In genomic region chr20:37511605-37512275, GRCh38 we compare ENCODE assay signal across 16 cellular contexts. TPM values are rescaled to one million over a fixed set of nuclear protein-coding genes. Genes with fewer than 3 reads are reported as not detected.
A peak's percentile ranks its signal among the peaks of the same experiment; 100 is the strongest.
DNase-seq lines count a peak whose midpoint lies in the region; ATAC-seq, FAIRE-seq and TF ChIP-seq lines count a peak whose summit lies in the region.
"Had no signal": no experiment of that assay in that cellular context is flagged by ENCODE, and none has a peak within 500 bp of the region (broad histone marks: within the 10 kb centered on the region; RNA-seq: fewer than 3 reads in every experiment).

No MANE protein-coding gene starts in this region.

- no peaks in the 10 kb centered on the region for H3K9me3 ChIP-seq in pancreas
- H3K9me3 ChIP-seq: body of pancreas had no signal

- no peak for TF ChIP-seq CTCF in RWPE1 (conservative IDR thresholded peaks at IDR 0.05; ENCODE audit: low read depth)
- TF ChIP-seq CTCF in omental fat pad (IDR thresholded peaks at IDR 0.05), result no peak
- no peak for TF ChIP-seq CTCF in pancreas (IDR thresholded peaks at IDR 0.05)

- no peak overlapping the region for H3K27ac Mint-ChIP-seq in activated naive CD8-positive, alpha-beta T cell treated with anti-CD3 and anti-CD28 coated beads, Interleukin-2, amount 50 U/mL, for 24 hours
- no peak overlapping the region for H3K27ac Mint-ChIP-seq in activated naive CD8-positive, alpha-beta T cell treated with anti-CD3 and anti-CD28 coated beads for 36 hours
- H3K27ac Mint-ChIP-seq in stimulated activated effector memory CD8-positive, alpha-beta T cell treated with anti-CD3 and anti-CD28 coated beads, Interleukin-12 subunit alpha, Interleukin-12 subunit beta, amount 100 ng/mL, for 72 hours, result peak overlapping the region; percentile 36
- H3K27ac Mint-ChIP-seq: activated T-helper 1 cell treated with anti-CD3 and anti-CD28 coated beads, Interleukin-12 subunit alpha, Interleukin-12 subunit beta, Interleukin-2, Interleukin-4 antibody, amounts not matched to agents 30 ng/mL and 10 ng/mL and 1 ng/mL, durations not matched to agents 14 hours and 24 hours and 36 hours; endodermal cell; type B pancreatic cell had no signal

- ATAC-seq in activated naive CD8-positive, alpha-beta T cell treated with anti-CD3 and anti-CD28 coated beads, Interleukin-2, amount 50 U/mL, for 24 hours, result peak; percentile 28
- peak; percentile 65 for ATAC-seq in stimulated activated effector memory CD8-positive, alpha-beta T cell treated with anti-CD3 and anti-CD28 coated beads, Interleukin-12 subunit alpha, Interleukin-12 subunit beta, amount 100 ng/mL, for 72 hours
- ATAC-seq in omental fat pad (ENCODE audit: low FRiP score) (no peak), pancreas (no peak)
- ATAC-seq: body of pancreas had no signal

- peaks cover 20% of the 10 kb centered on the region for H3K36me3 Mint-ChIP-seq in activated naive CD8-positive, alpha-beta T cell treated with anti-CD3 and anti-CD28 coated beads, Interleukin-2, amount 50 U/mL, for 24 hours (ENCODE audit: low read depth)
- H3K36me3 Mint-ChIP-seq in activated naive CD8-positive, alpha-beta T cell treated with anti-CD3 and anti-CD28 coated beads for 36 hours, result peaks cover 6% of the 10 kb centered on the region
- peaks cover 8% of the 10 kb centered on the region for H3K36me3 Mint-ChIP-seq in stimulated activated effector memory CD8-positive, alpha-beta T cell treated with anti-CD3 and anti-CD28 coated beads, Interleukin-12 subunit alpha, Interleukin-12 subunit beta, amount 100 ng/mL, for 72 hours

- no peaks in the 10 kb centered on the region for H3K27me3 Mint-ChIP-seq in activated naive CD8-positive, alpha-beta T cell treated with anti-CD3 and anti-CD28 coated beads, Interleukin-2, amount 50 U/mL, for 24 hours
- H3K27me3 Mint-ChIP-seq in activated naive CD8-positive, alpha-beta T cell treated with anti-CD3 and anti-CD28 coated beads for 36 hours, result no peaks in the 10 kb centered on the region
- H3K27me3 Mint-ChIP-seq: type B pancreatic cell had no signal

- no peaks in the 10 kb centered on the region for H3K27me3 ChIP-seq in pancreas
- H3K27me3 ChIP-seq: body of pancreas had no signal

- FAIRE-seq in pancreas (lab: Jason Lieb, UNC), result no peak

- no peaks in the 10 kb centered on the region for H3K9me3 Mint-ChIP-seq in activated naive CD8-positive, alpha-beta T cell treated with anti-CD3 and anti-CD28 coated beads, Interleukin-2, amount 50 U/mL, for 24 hours
- H3K9me3 Mint-ChIP-seq in activated naive CD8-positive, alpha-beta T cell treated with anti-CD3 and anti-CD28 coated beads for 36 hours, result no peaks in the 10 kb centered on the region
- no peaks in the 10 kb centered on the region for H3K9me3 Mint-ChIP-seq in stimulated activated effector memory CD8-positive, alpha-beta T cell treated with anti-CD3 and anti-CD28 coated beads, Interleukin-12 subunit alpha, Interleukin-12 subunit beta, amount 100 ng/mL, for 72 hours
- H3K9me3 Mint-ChIP-seq: activated T-helper 1 cell treated with anti-CD3 and anti-CD28 coated beads, Interleukin-12 subunit alpha, Interleukin-12 subunit beta, Interleukin-2, Interleukin-4 antibody, amounts not matched to agents 30 ng/mL and 10 ng/mL and 1 ng/mL, durations not matched to agents 14 hours and 24 hours and 36 hours; endodermal cell; type B pancreatic cell had no signal

- intact Hi-C loops in pancreas (cut with DNase I), result no loop called here

- H3K36me3 ChIP-seq in pancreas, result no peaks in the 10 kb centered on the region

- H3K4me3 ChIP-seq in pancreas, result no peak overlapping the region
- H3K4me3 ChIP-seq: body of pancreas had no signal

- CTCF ChIA-PET in RWPE1 (lab: Yijun Ruan, JAX), result interaction anchor here (0.6 to 1.1 kb wide), 2 partner anchors 14 to 33 kb away, joined by 3 to 5 read pairs; no protein-coding TSS in a partner anchor

- peaks cover 2% of the 10 kb centered on the region for H3K4me1 Mint-ChIP-seq in activated naive CD8-positive, alpha-beta T cell treated with anti-CD3 and anti-CD28 coated beads, Interleukin-2, amount 50 U/mL, for 24 hours
- H3K4me1 Mint-ChIP-seq in activated naive CD8-positive, alpha-beta T cell treated with anti-CD3 and anti-CD28 coated beads for 36 hours, result peaks cover 9% of the 10 kb centered on the region
- H3K4me1 Mint-ChIP-seq in stimulated activated effector memory CD8-positive, alpha-beta T cell treated with anti-CD3 and anti-CD28 coated beads, Interleukin-12 subunit alpha, Interleukin-12 subunit beta, amount 100 ng/mL, for 72 hours, result peaks cover 41% of the 10 kb centered on the region

- H3K4me1 ChIP-seq in pancreas, result no peaks in the 10 kb centered on the region
- H3K4me1 ChIP-seq: body of pancreas had no signal

- WGBS in pancreas, 2 donors, result 97 to 99% methylated on average over 6 of the region's 6 CpGs

- DNase-seq in activated naive CD8-positive, alpha-beta T cell treated with anti-CD3 and anti-CD28 coated beads, Interleukin-2, amount 50 U/mL, for 24 hours, result no peak
- DNase-seq in activated naive CD8-positive, alpha-beta T cell treated with anti-CD3 and anti-CD28 coated beads for 36 hours, result no peak
- no peak for DNase-seq in RWPE1 (ENCODE audit: low spot score)
- DNase-seq in fibroblast of peridontal ligament (ENCODE audit: extremely low read depth), result peak; percentile 89
- DNase-seq in stimulated activated effector memory CD8-positive, alpha-beta T cell treated with anti-CD3 and anti-CD28 coated beads, Interleukin-12 subunit alpha, Interleukin-12 subunit beta, amount 100 ng/mL, for 72 hours (ENCODE audit: low spot score in 2 of 2), result no peak
- no peak for DNase-seq in LoVo (ENCODE audit: low spot score)
- DNase-seq in omental fat pad (ENCODE audit: low spot score), result no peak
- no peak for DNase-seq in pancreas
- DNase-seq: activated CD4-positive, alpha-beta T cell treated with anti-CD3 and anti-CD28 coated beads, Interleukin-2, amount 50 U/mL, for 1 hour; body of pancreas; DMS153; endodermal cell had no signal

- H3K27ac ChIP-seq in RWPE1 (peak overlapping the region; percentile 28; the same call in 1 of the 2 replicates), pancreas (no peak overlapping the region)
- H3K27ac ChIP-seq: body of pancreas had no signal

- POLR2A ChIA-PET in RWPE1 (lab: Yijun Ruan, JAX; ENCODE audit: low non-redundant PET), result no interaction called here

- no peak overlapping the region for H3K4me3 Mint-ChIP-seq in activated naive CD8-positive, alpha-beta T cell treated with anti-CD3 and anti-CD28 coated beads, Interleukin-2, amount 50 U/mL, for 24 hours
- H3K4me3 Mint-ChIP-seq in activated naive CD8-positive, alpha-beta T cell treated with anti-CD3 and anti-CD28 coated beads for 36 hours, result no peak overlapping the region
- H3K4me3 Mint-ChIP-seq in stimulated activated effector memory CD8-positive, alpha-beta T cell treated with anti-CD3 and anti-CD28 coated beads, Interleukin-12 subunit alpha, Interleukin-12 subunit beta, amount 100 ng/mL, for 72 hours, result no peak overlapping the region
- H3K4me3 Mint-ChIP-seq: activated T-helper 1 cell treated with anti-CD3 and anti-CD28 coated beads, Interleukin-12 subunit alpha, Interleukin-12 subunit beta, Interleukin-2, Interleukin-4 antibody, amounts not matched to agents 30 ng/mL and 10 ng/mL and 1 ng/mL, durations not matched to agents 14 hours and 24 hours and 36 hours; endodermal cell; type B pancreatic cell had no signal

RNA-seq across cellular contexts. Expression of gene NNAT, which starts 9.3 kb away (rescaled TPM):
- total RNA-seq in activated naive CD8-positive, alpha-beta T cell treated with anti-CD3 and anti-CD28 coated beads for 36 hours, result under 1 TPM; 0.23 to 0.36 TPM
- 10 to 100 TPM in 3 of 4 donors, 1 to 10 TPM in 1; 7.4 to 44.4 (median 23.2) TPM for total RNA-seq in omental fat pad
- 1 to 10 TPM in 1 of 6 donors, under 1 TPM in 1, not detected in 4; 0.31 to 1.0 TPM for total RNA-seq in pancreas
- polyA plus RNA-seq in pancreas, result under 1 TPM; 0.34 to 0.92 TPM
- total RNA-seq: A673; T-helper 2 cell treated with Interferon-gamma antibody and Interleukin-4, amounts not matched to agents 100 ng/mL and 5 ng/mL, for 36 hours had no signal

RNA-seq across cellular contexts. Expression of gene BLCAP, which starts 15.9 kb away (rescaled TPM):
- 10 to 100 TPM; 29.4 to 30.9 TPM for total RNA-seq in activated naive CD8-positive, alpha-beta T cell treated with anti-CD3 and anti-CD28 coated beads for 36 hours
- 100 to 1,000 TPM in 2 of 4 donors, 10 to 100 TPM in 2; 58.6 to 197 (median 82.1) TPM for total RNA-seq in omental fat pad
- total RNA-seq in pancreas, result 10 to 100 TPM; 14.6 to 27.9 (median 16.9) TPM
- 10 to 100 TPM; 21.1 to 35.3 TPM for polyA plus RNA-seq in pancreas

Comparison
In these comparisons a context has a peak if more than half of its experiments do, and no peak if none do; other contexts are left out.
1. ATAC-seq: peak in activated naive CD8-positive, alpha-beta T cell treated with anti-CD3 and anti-CD28 coated beads, Interleukin-2, amount 50 U/mL, for 24 hours (single experiment) and stimulated activated effector memory CD8-positive, alpha-beta T cell treated with anti-CD3 and anti-CD28 coated beads, Interleukin-12 subunit alpha, Interleukin-12 subunit beta, amount 100 ng/mL, for 72 hours (single experiment); none in omental fat pad (single experiment) and pancreas (0 of 4).
2. RNA of gene NNAT, which starts 9.3 kb away (total RNA-seq): 7.4 to 44.4 TPM in omental fat pad; 0.23 to 0.36 TPM in activated naive CD8-positive, alpha-beta T cell treated with anti-CD3 and anti-CD28 coated beads for 36 hours and 0.31 to 1.0 TPM in pancreas; every median in the first group is over 4 times any median in the second.